In genomic region chr17:67824735-67825626, GRCh38 we compare ENCODE assay signal across 8 cellular contexts. TPM values are rescaled to one million over a fixed set of nuclear protein-coding genes. Genes with fewer than 3 reads are reported as not detected.
DNase-seq lines count a peak whose midpoint lies in the region; ATAC-seq and TF ChIP-seq lines count a peak whose summit lies in the region.

BPTF (plus strand) TSS chr17:67825503; CDS start chr17:67825725, 222 bp downstream.

- peak within 1 kb of the TSS; percentile 95 for H3K4me3 Mint-ChIP-seq in activated T-helper 1 cell treated with anti-CD3 and anti-CD28 coated beads, Interleukin-12 subunit alpha, Interleukin-12 subunit beta, Interleukin-2, Interleukin-4 antibody, amounts not matched to agents 30 ng/mL and 10 ng/mL and 1 ng/mL, durations not matched to agents 14 hours and 24 hours and 36 hours
- H3K4me3 Mint-ChIP-seq in natural killer cell, result peak within 1 kb of the TSS; percentile 96

- H3K9me3 ChIP-seq in DOHH2 (ENCODE audit: control insufficient read depth, insufficient read depth, low read length) (no peaks in the 10 kb centered on the region), KOPT-K1 (ENCODE audit: insufficient read depth, low read length, poor library complexity, severe bottlenecking) (no peaks in the 10 kb centered on the region), fibroblast of lung (ENCODE audit: control insufficient read depth, insufficient read depth, low read depth, low read length) (no peaks in the 10 kb centered on the region)

- H4K20me1 ChIP-seq in DOHH2 (ENCODE audit: control insufficient read depth, insufficient read depth, low read depth, low read length) (peaks cover 8% of the 10 kb centered on the region; the same call in 1 of the 2 replicates), fibroblast of lung (ENCODE audit: control insufficient read depth, extremely low read depth, insufficient read depth, low read length) (no peaks in the 10 kb centered on the region)

- H3K27me3 Mint-ChIP-seq in activated T-helper 1 cell treated with anti-CD3 and anti-CD28 coated beads, Interleukin-12 subunit alpha, Interleukin-12 subunit beta, Interleukin-2, Interleukin-4 antibody, amounts not matched to agents 30 ng/mL and 10 ng/mL and 1 ng/mL, durations not matched to agents 14 hours and 24 hours and 36 hours (ENCODE audit: insufficient read depth), result peaks cover 19% of the 10 kb centered on the region
- no peaks in the 10 kb centered on the region for H3K27me3 Mint-ChIP-seq in natural killer cell (ENCODE audit: low read depth in 2 of 2)

- peaks cover 70% of the 10 kb centered on the region for H3K4me1 ChIP-seq in DOHH2 (ENCODE audit: control insufficient read depth, low read length)
- H3K4me1 ChIP-seq in fibroblast of lung (ENCODE audit: control insufficient read depth, extremely low read depth, insufficient read depth, low read length), result no peaks in the 10 kb centered on the region

- H3K36me3 ChIP-seq in DOHH2 (ENCODE audit: control insufficient read depth, low read length) (peaks cover 36% of the 10 kb centered on the region), KOPT-K1 (ENCODE audit: insufficient read depth, low read length) (peaks cover 13% of the 10 kb centered on the region), fibroblast of lung (ENCODE audit: control insufficient read depth, insufficient read depth, low read length) (no peaks in the 10 kb centered on the region)

- H3K4me1 Mint-ChIP-seq in activated T-helper 1 cell treated with anti-CD3 and anti-CD28 coated beads, Interleukin-12 subunit alpha, Interleukin-12 subunit beta, Interleukin-2, Interleukin-4 antibody, amounts not matched to agents 30 ng/mL and 10 ng/mL and 1 ng/mL, durations not matched to agents 14 hours and 24 hours and 36 hours (ENCODE audit: low read depth), result peaks cover 39% of the 10 kb centered on the region
- peaks cover 33 to 42% of the 10 kb centered on the region in 2 donors for H3K4me1 Mint-ChIP-seq in natural killer cell

- peak; percentile 70 for ATAC-seq in GM21786 (IDR thresholded peaks at IDR 0.05; ENCODE audit: unreplicated experiment)
- peak; percentile 81 to 94 (median 87) for ATAC-seq in natural killer cell

- peak within 1 kb of the TSS; percentile 86 for H3K4me3 ChIP-seq in DOHH2 (ENCODE audit: low read length)
- peak within 1 kb of the TSS; percentile 79 to 85 (median 82) for H3K4me3 ChIP-seq in fibroblast of lung (replicated peaks in 1 of 4; ENCODE audit: control extremely low read depth in 1 of 4, insufficient read depth in 1 of 4, low read depth in 3 of 4, low read length in 4 of 4)

- no peaks in the 10 kb centered on the region for H3K9me3 Mint-ChIP-seq in activated T-helper 1 cell treated with anti-CD3 and anti-CD28 coated beads, Interleukin-12 subunit alpha, Interleukin-12 subunit beta, Interleukin-2, Interleukin-4 antibody, amounts not matched to agents 30 ng/mL and 10 ng/mL and 1 ng/mL, durations not matched to agents 14 hours and 24 hours and 36 hours
- no peaks in the 10 kb centered on the region for H3K9me3 Mint-ChIP-seq in natural killer cell

- intact Hi-C loops in activated T-helper 1 cell treated with anti-CD3 and anti-CD28 coated beads, Interleukin-12 subunit alpha, Interleukin-12 subunit beta, Interleukin-2, Interleukin-4 antibody, amounts not matched to agents 30 ng/mL and 10 ng/mL and 1 ng/mL, durations not matched to agents 14 hours and 24 hours and 36 hours (cut with micrococcal nuclease), result loop anchor here (1.0 to 10.0 kb wide), 8 partner anchors 42 to 687 kb away; partner anchors contain the start of genes AMZ2, HELZ, NOL11 and PRKAR1A
- intact Hi-C loops in natural killer cell (cut with micrococcal nuclease), result loop anchor here (1.0 kb wide), 1 partner anchor 108 kb away; the partner anchor contains the start of gene NOL11

- no peaks in the 10 kb centered on the region for H3K9me2 ChIP-seq in DOHH2 (replicated peaks; ENCODE audit: control insufficient read depth, low read length)

- H3K79me2 ChIP-seq in DOHH2 (ENCODE audit: control insufficient read depth, low read length) (peaks cover 41% of the 10 kb centered on the region), fibroblast of lung (ENCODE audit: control insufficient read depth, insufficient read depth, low read length) (peaks cover 36% of the 10 kb centered on the region)

- H3K4me2 ChIP-seq in DOHH2 (ENCODE audit: low read length) (peak within 1 kb of the TSS; percentile 85), fibroblast of lung (ENCODE audit: extremely low read depth, insufficient read depth, low read length) (peak within 1 kb of the TSS; percentile 93)

- peaks cover 40% of the 10 kb centered on the region for H3F3A ChIP-seq in DOHH2 (ENCODE audit: control insufficient read depth, insufficient read depth)

- H3K27me3 ChIP-seq in DOHH2 (ENCODE audit: control insufficient read depth, low read length) (no peaks in the 10 kb centered on the region), fibroblast of lung (ENCODE audit: control insufficient read depth, insufficient read depth, low read length) (no peaks in the 10 kb centered on the region)

- H2AFZ ChIP-seq in fibroblast of lung (ENCODE audit: low read length), result peak within 1 kb of the TSS; percentile 86

- H3K27ac Mint-ChIP-seq in activated T-helper 1 cell treated with anti-CD3 and anti-CD28 coated beads, Interleukin-12 subunit alpha, Interleukin-12 subunit beta, Interleukin-2, Interleukin-4 antibody, amounts not matched to agents 30 ng/mL and 10 ng/mL and 1 ng/mL, durations not matched to agents 14 hours and 24 hours and 36 hours, result peak within 1 kb of the TSS; percentile 99
- peak within 1 kb of the TSS; percentile 90 to 97 for H3K27ac Mint-ChIP-seq in natural killer cell

- H3K9ac ChIP-seq in fibroblast of lung (ENCODE audit: insufficient read depth, low read length), result peak within 1 kb of the TSS; percentile 72

- peak; percentile 91 for DNase-seq in RKO (ENCODE audit: low spot score)
- peak; percentile 91 for DNase-seq in activated T-helper 1 cell treated with anti-CD3 and anti-CD28 coated beads, Interleukin-12 subunit alpha, Interleukin-12 subunit beta, Interleukin-2, Interleukin-4 antibody, amounts not matched to agents 30 ng/mL and 10 ng/mL and 1 ng/mL, durations not matched to agents 14 hours and 24 hours and 36 hours (ENCODE audit: low spot score)
- peak; percentile 80 to 88 for DNase-seq in fibroblast of lung (ENCODE audit: low read depth in 2 of 2)
- peak; percentile 93 for DNase-seq in natural killer cell
- peak; percentile 89 for DNase-seq in stimulated activated naive CD4-positive, alpha-beta T cell treated with Interleukin-2 at 50 U/mL for 16 hours (lab: John Stamatoyannopoulos, UW)

- TF ChIP-seq CTCF in DOHH2 (IDR thresholded peaks at IDR 0.05; ENCODE audit: low read depth, low read length, poor library complexity, severe bottlenecking) (peak; percentile 83), fibroblast of lung (conservative IDR thresholded peaks at IDR 0.05 in 1 of 2, IDR thresholded peaks at IDR 0.05 in 1 of 2; ENCODE audit: low read depth in 1 of 2, low read length in 2 of 2) (peak; percentile 47 to 81), natural killer cell (IDR thresholded peaks at IDR 0.05) (peak; percentile 92)

- peaks cover 12% of the 10 kb centered on the region for H3K36me3 Mint-ChIP-seq in activated T-helper 1 cell treated with anti-CD3 and anti-CD28 coated beads, Interleukin-12 subunit alpha, Interleukin-12 subunit beta, Interleukin-2, Interleukin-4 antibody, amounts not matched to agents 30 ng/mL and 10 ng/mL and 1 ng/mL, durations not matched to agents 14 hours and 24 hours and 36 hours (ENCODE audit: low read depth)
- H3K36me3 Mint-ChIP-seq in natural killer cell, result no peaks in the 10 kb centered on the region

- H3K27ac ChIP-seq in DOHH2 (ENCODE audit: low read depth, low read length) (peak within 1 kb of the TSS; percentile 100), KOPT-K1 (ENCODE audit: low read depth, low read length, poor library complexity, severe bottlenecking) (peak within 1 kb of the TSS; percentile 85), fibroblast of lung (ENCODE audit: insufficient read depth, low read length) (peak within 1 kb of the TSS; percentile 73)

RNA-seq across cellular contexts. Expression of gene BPTF, which starts in this region (rescaled TPM):
- 76.6 and 78.4 TPM in 2 replicates for total RNA-seq in activated T-helper 1 cell treated with anti-CD3 and anti-CD28 coated beads, Interleukin-12 subunit alpha, Interleukin-12 subunit beta, Interleukin-2, Interleukin-4 antibody, amounts not matched to agents 30 ng/mL and 10 ng/mL and 1 ng/mL, durations not matched to agents 14 hours and 24 hours and 36 hours
- total RNA-seq in fibroblast of lung (22.6 and 35.8 TPM in 2 replicates), natural killer cell (100 to 1,000 TPM; 168 to 205 (median 193) TPM)
- polyA plus RNA-seq in fibroblast of lung, result 38.6 TPM in 2 replicates
- 22.0 and 25.4 TPM in 2 replicates for polyA plus RNA-seq in fibroblast of lung (2012)
- polyA minus RNA-seq in fibroblast of lung (ENCODE audit: low replicate concordance), result 62.4 and 78.8 TPM in 2 replicates

Comparison
In these comparisons a context has a peak if more than half of its experiments do, and no peak if none do; other contexts are left out.
1. Peak in every context shown above with its lines: DNase-seq, ATAC-seq, H3K4me3 ChIP-seq and H3K27ac ChIP-seq.